Comparison of ENCODE assay signal across 23 cellular contexts in the genomic region with DNA sequence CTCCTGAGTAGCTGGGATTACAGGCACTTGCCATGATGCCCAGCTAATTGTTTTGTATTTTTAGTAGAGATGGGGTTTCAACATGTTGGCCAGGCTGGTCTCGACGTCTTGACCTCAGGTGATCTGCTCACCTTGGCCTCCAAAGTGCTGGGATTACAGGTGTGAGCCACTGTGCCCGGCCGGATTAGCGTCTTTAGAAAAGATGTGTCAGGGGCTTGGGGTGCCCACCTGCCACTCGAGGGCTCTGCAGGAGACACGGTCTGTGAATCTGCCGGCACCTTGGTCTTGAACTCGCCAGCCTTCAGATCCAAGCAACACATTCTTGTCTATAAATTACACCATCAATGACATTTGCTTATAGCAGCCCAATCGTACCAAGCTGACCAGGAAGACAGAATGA. TPM values are rescaled to one million over a fixed set of nuclear protein-coding genes. Genes with fewer than 3 reads are reported as not detected.
A peak's percentile ranks its signal among the peaks of the same experiment; 100 is the strongest.
DNase-seq lines count a peak whose midpoint lies in the region; ATAC-seq, FAIRE-seq and TF ChIP-seq lines count a peak whose summit lies in the region.
"Had no signal": no experiment of that assay in that cellular context is flagged by ENCODE, and none has a peak within 500 bp of the region (broad histone marks: within the 10 kb centered on the region; RNA-seq: fewer than 3 reads in every experiment).

No MANE protein-coding gene starts in this region.

- no peak overlapping the region for H3K4me3 ChIP-seq in BLaER1
- no peak overlapping the region for H3K4me3 ChIP-seq in H1 (ENCODE audit: extremely low read depth in 1 of 4, insufficient read depth in 2 of 4, low read depth in 3 of 4, low read length in 4 of 4)
- H3K4me3 ChIP-seq in neuronal stem cell (ENCODE audit: low read length in 2 of 2), result no peak overlapping the region
- H3K4me3 ChIP-seq in upper lobe of right lung, result no peak overlapping the region
- H3K4me3 ChIP-seq: A549, GM23248 had no signal

- H4K5ac ChIP-seq in H1 (ENCODE audit: insufficient read length, low read depth, low read length), result no peak overlapping the region

- no peak for FAIRE-seq in H1 (lab: Jason Lieb, UNC)
- FAIRE-seq: A549, GM12891, GM18507 had no signal

- intact Hi-C loops in upper lobe of right lung (cut with DNase I) (no loop called here), natural killer cell (cut with micrococcal nuclease) (no loop called here)

- H3K9me3 Mint-ChIP-seq in natural killer cell, result no peaks in the 10 kb centered on the region
- H3K9me3 Mint-ChIP-seq: CD4-positive, CD25-positive, alpha-beta regulatory T cell; CD8-positive, alpha-beta T cell; H9 had no signal

- H3K23me2 ChIP-seq in H1 (ENCODE audit: low read depth, low read length), result no peaks in the 10 kb centered on the region

- ATAC-seq in upper lobe of right lung (no peak), HG03354 (IDR thresholded peaks at IDR 0.05; ENCODE audit: poor library complexity, severe bottlenecking, unreplicated experiment) (no peak), natural killer cell (no peak)
- ATAC-seq: A549; CD8-positive, alpha-beta T cell; HCT116 had no signal

- H3K23ac ChIP-seq in H1 (ENCODE audit: insufficient read length) (no peak overlapping the region), neuronal stem cell (ENCODE audit: low read depth, low read length, poor library complexity) (peak overlapping the region; percentile 28)

- no peak overlapping the region for H3K27ac Mint-ChIP-seq in natural killer cell
- H3K27ac Mint-ChIP-seq: CD4-positive, CD25-positive, alpha-beta regulatory T cell; CD8-positive, alpha-beta T cell had no signal

- H3K27ac ChIP-seq in BLaER1 (no peak overlapping the region), H1 (ENCODE audit: low read depth, low read length) (no peak overlapping the region), neuronal stem cell (replicated peaks; ENCODE audit: low read length) (no peak overlapping the region), upper lobe of right lung (no peak overlapping the region)
- H3K27ac ChIP-seq: A549, C4-2B, GM23248 had no signal

- TF ChIP-seq POLR2A in H1 (IDR thresholded peaks at IDR 0.05; ENCODE audit: control extremely low read depth in 1 of 2, low read depth in 2 of 2, low read length in 2 of 2), result no peak

- H3K18ac ChIP-seq in H1 (ENCODE audit: extremely low read depth, low read length) (no peak overlapping the region), neuronal stem cell (ENCODE audit: low read length) (no peak overlapping the region)

- H2BK15ac ChIP-seq in H1 (ENCODE audit: low read length), result no peak overlapping the region
- H2BK15ac ChIP-seq in neuronal stem cell (ENCODE audit: low read length), result no peak overlapping the region

- no peak overlapping the region for H2BK20ac ChIP-seq in H1 (ENCODE audit: low read length)

- H3K36me3 Mint-ChIP-seq in natural killer cell, result no peaks in the 10 kb centered on the region
- H3K36me3 Mint-ChIP-seq: CD4-positive, CD25-positive, alpha-beta regulatory T cell; CD8-positive, alpha-beta T cell had no signal

- H4K8ac ChIP-seq in H1 (ENCODE audit: extremely low read depth, insufficient read depth, low read length) (no peak overlapping the region), neuronal stem cell (ENCODE audit: low read depth, low read length) (no peak overlapping the region)

- no peaks in the 10 kb centered on the region for H3K4me1 Mint-ChIP-seq in natural killer cell
- H3K4me1 Mint-ChIP-seq: CD4-positive, CD25-positive, alpha-beta regulatory T cell; H9 had no signal

- no peak for TF ChIP-seq EP300 in H1 (IDR thresholded peaks at IDR 0.05; ENCODE audit: borderline replicate concordance in 1 of 2, low read depth in 2 of 2, low read length in 2 of 2)

- no peak overlapping the region for H3K9ac ChIP-seq in BLaER1
- no peak overlapping the region for H3K9ac ChIP-seq in H1 (replicated peaks in 1 of 4; ENCODE audit: extremely low read depth in 1 of 4, low read depth in 3 of 4, low read length in 3 of 4)
- no peak overlapping the region for H3K9ac ChIP-seq in neuronal stem cell (ENCODE audit: low read depth, low read length, poor library complexity)
- H3K9ac ChIP-seq: GM23248 had no signal

- H3K27me3 ChIP-seq in BLaER1, result no peaks in the 10 kb centered on the region
- no peaks in the 10 kb centered on the region for H3K27me3 ChIP-seq in H1 (replicated peaks in 1 of 4; ENCODE audit: control insufficient read depth in 3 of 4, extremely low read depth in 1 of 4, insufficient read depth in 3 of 4, low read length in 3 of 4)
- peaks cover 0 to 40% (median 0%) of the 10 kb centered on the region in 3 experiments for H3K27me3 ChIP-seq in neuronal stem cell (ENCODE audit: control insufficient read depth in 3 of 3, insufficient read depth in 3 of 3, low read depth in 1 of 3, low read length in 3 of 3)
- no peaks in the 10 kb centered on the region for H3K27me3 ChIP-seq in upper lobe of right lung

- TF ChIP-seq CTCF in H1 (IDR thresholded peaks at IDR 0.05; ENCODE audit: control extremely low read depth in 1 of 3, insufficient read depth in 1 of 3, low read depth in 1 of 3, low read length in 3 of 3) (no peak), upper lobe of right lung (IDR thresholded peaks at IDR 0.05) (no peak), natural killer cell (IDR thresholded peaks at IDR 0.05) (no peak)

- H3K79me1 ChIP-seq in H1 (ENCODE audit: low read depth, low read length), result no peaks in the 10 kb centered on the region
- no peaks in the 10 kb centered on the region for H3K79me1 ChIP-seq in neuronal stem cell (ENCODE audit: low read depth, low read length)

- no peak for TF ChIP-seq RAD21 in H1 (IDR thresholded peaks at IDR 0.05 in 1 of 2, conservative IDR thresholded peaks at IDR 0.05 in 1 of 2; ENCODE audit: low read depth in 2 of 2, low read length in 2 of 2)

- CTCF ChIA-PET in H1 (lab: Charles Lee; ENCODE audit: partially characterized antibody), result interaction anchor here (1.1 to 1.7 kb wide), 3 partner anchors 8 to 111 kb away, joined by 4 read pairs; no protein-coding TSS in a partner anchor

- H2BK120ac ChIP-seq in H1 (replicated peaks; ENCODE audit: low read depth, low read length) (no peak overlapping the region), neuronal stem cell (ENCODE audit: low read depth, low read length) (no peak overlapping the region)

- no peak overlapping the region for H3K4me3 Mint-ChIP-seq in natural killer cell
- H3K4me3 Mint-ChIP-seq: CD4-positive, CD25-positive, alpha-beta regulatory T cell; CD8-positive, alpha-beta T cell; H9 had no signal

- H2BK5ac ChIP-seq in H1 (ENCODE audit: low read depth, low read length) (no peak overlapping the region), neuronal stem cell (ENCODE audit: low read length) (peak overlapping the region; percentile 63)

- peaks cover 8 to 11% of the 10 kb centered on the region in 2 donors for H3K27me3 Mint-ChIP-seq in natural killer cell (ENCODE audit: low read depth in 2 of 2)

- H3K4ac ChIP-seq in H1 (replicated peaks; ENCODE audit: insufficient read length, low read depth, low read length), result no peak overlapping the region
- H3K4ac ChIP-seq in neuronal stem cell (ENCODE audit: low read length), result no peak overlapping the region

- peak overlapping the region; percentile 27 for H4K91ac ChIP-seq in H1 (replicated peaks; ENCODE audit: insufficient read length, low read length)
- no peak overlapping the region for H4K91ac ChIP-seq in neuronal stem cell (ENCODE audit: low read depth, low read length, poor library complexity)

- no peak overlapping the region for H2AFZ ChIP-seq in H1 (ENCODE audit: low read length)
- no peak overlapping the region for H2AFZ ChIP-seq in neuronal stem cell (ENCODE audit: low read length)
- H2AFZ ChIP-seq: GM23248 had no signal

- no peak overlapping the region for H3K56ac ChIP-seq in H1 (replicated peaks; ENCODE audit: insufficient read length, low read depth, low read length)

- H3K4me1 ChIP-seq in BLaER1, result peaks cover 45% of the 10 kb centered on the region
- H3K4me1 ChIP-seq in H1 (replicated peaks in 1 of 4; ENCODE audit: control insufficient read depth in 3 of 4, insufficient read depth in 4 of 4, low read length in 3 of 4), result no peaks in the 10 kb centered on the region
- no peaks in the 10 kb centered on the region for H3K4me1 ChIP-seq in neuronal stem cell (ENCODE audit: control insufficient read depth in 2 of 2, insufficient read depth in 1 of 2, low read depth in 1 of 2, low read length in 2 of 2)
- no peaks in the 10 kb centered on the region for H3K4me1 ChIP-seq in upper lobe of right lung
- H3K4me1 ChIP-seq: A549, BE2C, Caco-2 had no signal

- H3K4me2 ChIP-seq in BLaER1, result peak overlapping the region; percentile 73
- no peak overlapping the region for H3K4me2 ChIP-seq in H1 (ENCODE audit: insufficient read depth in 1 of 2, low read depth in 2 of 2, low read length in 2 of 2)
- H3K4me2 ChIP-seq in neuronal stem cell (ENCODE audit: insufficient read depth, low read length, poor library complexity, severe bottlenecking), result no peak overlapping the region
- H3K4me2 ChIP-seq: A549 had no signal

- WGBS in H1 (ENCODE audit: extremely low coverage in 1 of 2, insufficient coverage in 1 of 2, insufficient read length in 1 of 2, insufficient replicate concordance in 2 of 2, low coverage in 1 of 2, low lambda C conversion rate in 2 of 2, missing lambda C conversion rate in 1 of 2), 2 experiments, result 93% methylated on average over 10 of the region's 10 CpGs; no CpG with 5 or more reads in 1 of the 2 experiments
- no CpG with 5 or more reads among the region's 10 CpGs for WGBS in neuronal stem cell (ENCODE audit: extremely low coverage in 2 of 2, insufficient read length in 2 of 2, insufficient replicate concordance in 1 of 2), 2 donors

- no peaks in the 10 kb centered on the region for H3K79me2 ChIP-seq in H1 (ENCODE audit: control insufficient read depth in 1 of 2, insufficient read depth in 2 of 2, low read length in 2 of 2)

- H2BK12ac ChIP-seq in H1 (ENCODE audit: low read depth, low read length) (no peak overlapping the region), neuronal stem cell (ENCODE audit: low read length) (peak overlapping the region; percentile 89)

- no peaks in the 10 kb centered on the region for H3K9me3 ChIP-seq in BLaER1
- H3K9me3 ChIP-seq in H1 (ENCODE audit: insufficient read depth in 2 of 2, low read depth in 1 of 2, low read length in 1 of 2), result no peaks in the 10 kb centered on the region
- no peaks in the 10 kb centered on the region for H3K9me3 ChIP-seq in neuronal stem cell (replicated peaks in 1 of 2; ENCODE audit: control insufficient read depth in 2 of 2, insufficient read depth in 1 of 2, low read depth in 1 of 2, low read length in 2 of 2)
- H3K9me3 ChIP-seq in upper lobe of right lung, result no peaks in the 10 kb centered on the region
- H3K9me3 ChIP-seq: A549, BE2C, Caco-2 had no signal

- H3K36me3 ChIP-seq in BLaER1 (no peaks in the 10 kb centered on the region), H1 (ENCODE audit: control insufficient read depth in 2 of 4, insufficient read depth in 4 of 4, low read length in 3 of 4) (no peaks in the 10 kb centered on the region), neuronal stem cell (replicated peaks in 1 of 2; ENCODE audit: control insufficient read depth in 2 of 2, insufficient read depth in 2 of 2, low read length in 2 of 2) (no peaks in the 10 kb centered on the region), upper lobe of right lung (no peaks in the 10 kb centered on the region)
- H3K36me3 ChIP-seq: BE2C had no signal

- no peak overlapping the region for H3K14ac ChIP-seq in H1 (ENCODE audit: insufficient read length)
- peak overlapping the region; percentile 66 for H3K14ac ChIP-seq in neuronal stem cell (ENCODE audit: low read length)

- H2AK5ac ChIP-seq in H1 (ENCODE audit: low read depth, low read length), result no peak overlapping the region
- H2AK5ac ChIP-seq in neuronal stem cell (ENCODE audit: low read depth, low read length), result peak overlapping the region; percentile 43

- POLR2A ChIA-PET in H1 (lab: Charles Lee; ENCODE audit: partially characterized antibody), result no interaction called here

- no peak for DNase-seq in H1 (ENCODE audit: low read depth in 1 of 2, low spot score in 2 of 2)
- no peak for DNase-seq in neuronal stem cell (ENCODE audit: low spot score)
- peak; percentile 50 for DNase-seq in upper lobe of right lung
- DNase-seq in natural killer cell, result no peak
- no peak for DNase-seq in DMS114 treated with DMSO at 0.1 percent for 48 hours (lab: John Stamatoyannopoulos, UW; ENCODE audit: unreplicated experiment)
- DNase-seq: 8988T; ACHN; AML-193; BE2C; Caco-2; CD4-positive, CD25-positive, alpha-beta regulatory T cell; CD8-positive, alpha-beta T cell; DMS79 treated with DMSO at 0.1 percent for 48 hours; GF-D8; GM23248; H9 had no signal

- H4K20me1 ChIP-seq in BLaER1 (no peaks in the 10 kb centered on the region), H1 (replicated peaks in 1 of 2; ENCODE audit: control insufficient read depth in 1 of 2, insufficient read depth in 2 of 2, low read length in 2 of 2) (no peaks in the 10 kb centered on the region)

RNA-seq across cellular contexts. Expression of gene TUBGCP3, which starts 38.8 kb away (rescaled TPM):
- 31.7 and 35.8 TPM in 2 replicates for total RNA-seq in H1 (2021; fragmentation: NEBNext Ultra II Directional; extraction: Animal tissue kit (Norgen Biotek cat#: 25700))
- 27.0 and 38.0 TPM in 2 replicates for polyA plus RNA-seq in H1 (2011; rRNA removed)
- polyA plus RNA-seq in H1 (2011; cell fraction: cytosol; rRNA removed), result 33.1 TPM
- 51.5 TPM for polyA plus RNA-seq in H1 (2011; cell fraction: nucleus; rRNA removed)
- polyA plus RNA-seq in H1 (2012, experiment 1 of 2), result 19.6 to 23.2 TPM (median 21.4 TPM) in 4 replicates
- 3.8 TPM for polyA plus RNA-seq in H1 (2012, experiment 2 of 2)
- 14.6 TPM for polyA plus RNA-seq in H1 (2013, experiment 1 of 2)
- polyA plus RNA-seq in H1 (2013, experiment 2 of 2), result 16.1 TPM
- 46.5 and 47.2 TPM in 2 replicates for polyA minus RNA-seq in H1 (2011; rRNA and poly(A)+ RNA removed)
- 17.2 TPM for polyA minus RNA-seq in H1 (2011; cell fraction: cytosol; rRNA and poly(A)+ RNA removed)
- 79.7 TPM for polyA minus RNA-seq in H1 (2011; cell fraction: nucleus; rRNA and poly(A)+ RNA removed)
- polyA plus RNA-seq in neuronal stem cell (2013, experiment 1 of 2), result 25.6 TPM
- polyA plus RNA-seq in neuronal stem cell (2013, experiment 2 of 2), result 26.2 TPM
- 33.9 TPM for total RNA-seq in upper lobe of right lung
- 10 to 100 TPM; 43.0 to 57.9 (median 53.6) TPM for total RNA-seq in natural killer cell
